Comparison of ENCODE assay signal across 14 cellular contexts in genomic region chr19:13299838-13300237, GRCh38.
"Had no signal": no experiment of that assay in that cellular context is flagged by ENCODE, and none has a peak within 500 bp of the region (broad histone marks: within the 10 kb centered on the region; RNA-seq: fewer than 3 reads in every experiment).

No MANE protein-coding gene starts in this region.

- ATAC-seq: activated naive CD4-positive, alpha-beta T cell treated with anti-CD3 and anti-CD28 coated beads, Interleukin-2, amount 50 U/mL, for 72 hours; heart left ventricle; left lung; psoas muscle; T-helper 17 cell had no signal

- DNase-seq: activated CD4-positive, alpha-beta T cell treated with anti-CD3 and anti-CD28 coated beads, Interleukin-2, amount 10 ng/mL, durations not matched to agents 7 days and 5 days; activated CD4-positive, CD25-positive, alpha-beta regulatory T cell; activated effector memory CD4-positive, alpha-beta T cell treated with anti-CD3 and anti-CD28 coated beads, Interleukin-2, amount 50 U/mL, for 16 hours; activated T-cell treated with anti-CD3 and anti-CD28 coated beads, Interleukin-2, amount 50 U/mL, for 1 hour; foreskin melanocyte; heart left ventricle; islet precursor cell; left lung; psoas muscle; sigmoid colon; stimulated activated naive CD4-positive, alpha-beta T cell treated with Interleukin-2 at 50 U/mL for 16 hours; T-helper 17 cell; trophoblast cell had no signal

- H3K27ac ChIP-seq: heart left ventricle, left lung, psoas muscle, sigmoid colon had no signal
